Comparison of ENCODE assay signal across 1 cellular context in genomic region chr1:53592521-53592982, GRCh38.
TF ChIP-seq lines count a peak whose summit lies in the region.

No MANE protein-coding gene starts in this region.

TF ChIP-seq in HEK293, 187 proteins besides CTCF, POLR2A, EP300 and RAD21 (continued from another document):
- TF ChIP-seq ZBTB10 (tag by site-specific recombination; IDR thresholded peaks at IDR 0.05) = no peak
